Comparison of ENCODE assay signal across 8 cellular contexts in the genomic region with DNA sequence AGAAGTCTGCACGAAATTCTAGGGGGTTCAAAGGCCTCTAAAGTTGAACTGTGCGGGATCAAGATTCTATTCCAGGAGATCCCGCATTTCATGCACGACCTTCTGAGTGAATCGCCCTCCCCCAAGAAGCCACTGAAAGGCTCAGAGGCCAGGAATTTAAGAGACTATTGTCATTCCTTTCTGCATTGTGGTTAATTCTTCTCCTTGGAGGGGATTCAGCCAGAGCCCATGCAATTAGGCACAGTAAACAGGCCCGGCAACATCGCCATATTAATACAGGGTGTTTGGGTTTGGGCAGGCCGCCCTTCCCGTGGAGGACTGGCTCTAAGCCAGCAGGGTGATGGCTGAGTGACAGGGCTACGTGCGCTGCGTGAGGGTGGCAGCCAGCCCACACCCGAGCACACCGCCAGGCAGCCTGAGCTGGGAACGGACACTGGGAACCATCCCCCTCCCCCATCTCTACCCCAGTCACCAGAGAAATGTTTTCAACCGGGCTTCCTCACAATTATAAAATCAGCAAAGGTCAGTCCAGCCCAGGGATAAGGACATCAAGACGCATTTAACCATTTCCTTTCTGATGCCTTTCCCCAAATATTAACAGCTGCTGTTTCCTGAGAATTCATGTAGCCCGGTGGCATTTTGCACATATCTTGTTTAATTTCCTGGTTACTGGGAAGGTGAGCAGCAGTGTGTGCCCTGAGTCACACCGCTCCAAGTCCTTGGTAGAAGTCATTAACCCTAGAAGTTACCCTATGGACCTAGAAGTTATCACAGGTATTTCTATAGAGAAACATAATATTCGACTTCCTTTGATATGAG. TPM values are rescaled to one million over a fixed set of nuclear protein-coding genes. Genes with fewer than 3 reads are reported as not detected.
DNase-seq lines count a peak whose midpoint lies in the region; ATAC-seq and TF ChIP-seq lines count a peak whose summit lies in the region.

No MANE protein-coding gene starts in this region.

- in situ Hi-C loops in GM23248 (cut with MboI): no loop called here

- peak; percentile 53 for ATAC-seq in lung (ENCODE audit: insufficient read depth, low FRiP score)
- no peak for ATAC-seq in CD8-positive, alpha-beta T cell
- no peak for ATAC-seq in HG02763 (IDR thresholded peaks at IDR 0.05; ENCODE audit: unreplicated experiment)

- H3K27me3 Mint-ChIP-seq in chondrocyte (ENCODE audit: low read depth): no peaks in the 10 kb centered on the region
- H3K27me3 Mint-ChIP-seq in CD8-positive, alpha-beta T cell (ENCODE audit: low read depth): no peaks in the 10 kb centered on the region

- H3K4me1 ChIP-seq in GM23248 (ENCODE audit: insufficient read depth) (0 out of 2 replicates have a peak, but pooled peaks cover 4% of the 10 kb centered on the region), lung (ENCODE audit: control insufficient read depth in 2 of 2, insufficient read depth in 2 of 2, low read length in 2 of 2) (peaks cover 7 to 41% of the 10 kb centered on the region in 2 donors)
- no peaks in the 10 kb centered on the region for H3K4me1 ChIP-seq in CD8-positive, alpha-beta T cell (ENCODE audit: insufficient read depth, low read length)

- H3K4me3 ChIP-seq in GM23248 (no peak overlapping the region), lung (no peak overlapping the region)
- no peak overlapping the region for H3K4me3 ChIP-seq in CD8-positive, alpha-beta T cell (ENCODE audit: low read depth, low read length)

- no peaks in the 10 kb centered on the region for H4K20me1 ChIP-seq in GM23248 (ENCODE audit: insufficient read depth)

- H3K4me1 Mint-ChIP-seq in chondrocyte (ENCODE audit: low read depth): peaks cover 23% of the 10 kb centered on the region
- H3K4me1 Mint-ChIP-seq in CD8-positive, alpha-beta T cell (ENCODE audit: low read depth): no peaks in the 10 kb centered on the region

- H3F3A ChIP-seq in GM23248 (ENCODE audit: insufficient read depth): no peaks in the 10 kb centered on the region

- peak overlapping the region; percentile 41; the same call in 1 of the 2 replicates for H2AFZ ChIP-seq in GM23248

- no peaks in the 10 kb centered on the region for H3K9me3 Mint-ChIP-seq in chondrocyte (ENCODE audit: low read depth)
- no peaks in the 10 kb centered on the region for H3K9me3 Mint-ChIP-seq in CD8-positive, alpha-beta T cell

- H3K9me2 ChIP-seq in GM23248 (ENCODE audit: insufficient read depth): no peaks in the 10 kb centered on the region

- no peaks in the 10 kb centered on the region for H3K9me3 ChIP-seq in GM23248 (ENCODE audit: low read depth)
- H3K9me3 ChIP-seq in lung (ENCODE audit: control insufficient read depth in 2 of 2, insufficient read depth in 1 of 2, low read length in 1 of 2): no peaks in the 10 kb centered on the region
- H3K9me3 ChIP-seq in CD8-positive, alpha-beta T cell (ENCODE audit: low read length): no peaks in the 10 kb centered on the region

- H3K4me3 Mint-ChIP-seq in chondrocyte (ENCODE audit: unreplicated experiment): peak overlapping the region; percentile 55
- H3K4me3 Mint-ChIP-seq in CD8-positive, alpha-beta T cell: no peak overlapping the region

- intact Hi-C loops in CD8-positive, alpha-beta T cell (cut with DNase I, micrococcal nuclease): no loop called here

- no peaks in the 10 kb centered on the region for H3K36me3 ChIP-seq in GM23248 (ENCODE audit: low read depth)
- H3K36me3 ChIP-seq in lung (ENCODE audit: control insufficient read depth in 2 of 2, insufficient read depth in 2 of 2, low read length in 2 of 2): no peaks in the 10 kb centered on the region
- no peaks in the 10 kb centered on the region for H3K36me3 ChIP-seq in CD8-positive, alpha-beta T cell (ENCODE audit: insufficient read depth, low read length)

- 29 to 32% methylated on average over 19 to 20 of the region's 20 CpGs for WGBS in GM23248 (ENCODE audit: low coverage in 1 of 2, low lambda C conversion rate in 2 of 2, missing lambda C conversion rate in 2 of 2), 2 experiments
- 22 to 29% methylated on average over 20 of the region's 20 CpGs for WGBS in lung, 2 donors

- H3K9ac ChIP-seq in GM23248: no peak overlapping the region

- POLR2A ChIA-PET in CD8-positive, alpha-beta T cell (lab: Charles Lee): no interaction called here

- 0 out of 2 replicates have a peak, but pooled peaks cover 5% of the 10 kb centered on the region for H3K27me3 ChIP-seq in GM23248 (replicated peaks; ENCODE audit: insufficient read depth)
- H3K27me3 ChIP-seq in lung (ENCODE audit: control insufficient read depth, insufficient read depth): no peaks in the 10 kb centered on the region
- no peaks in the 10 kb centered on the region for H3K27me3 ChIP-seq in CD8-positive, alpha-beta T cell (ENCODE audit: insufficient read depth, low read length)

- no peaks in the 10 kb centered on the region for H3K79me2 ChIP-seq in GM23248 (ENCODE audit: insufficient read depth)

- TF ChIP-seq CTCF in chondrocyte (IDR thresholded peaks at IDR 0.05): no peak
- TF ChIP-seq CTCF in lung (IDR thresholded peaks at IDR 0.05; ENCODE audit: control extremely low read depth, extremely low read depth): no peak
- no peak for TF ChIP-seq CTCF in CD8-positive, alpha-beta T cell (IDR thresholded peaks at IDR 0.05)

- peak; percentile 19 for DNase-seq in GM23248
- DNase-seq in NCI-H2227 treated with DMSO at 0.1 percent for 48 hours (lab: John Stamatoyannopoulos, UW): peak; percentile 68
- DNase-seq in chondrocyte (ENCODE audit: low spot score): no peak
- DNase-seq in lung (ENCODE audit: low spot score): no peak
- DNase-seq in dedifferentiated amniotic fluid mesenchymal stem cell (ENCODE audit: extremely low spot score): no peak
- no peak for DNase-seq in CD8-positive, alpha-beta T cell
- no peak for DNase-seq in GDM1 (lab: John Stamatoyannopoulos, UW)

- peaks cover 2% of the 10 kb centered on the region for H3K36me3 Mint-ChIP-seq in chondrocyte (ENCODE audit: low read depth)
- H3K36me3 Mint-ChIP-seq in CD8-positive, alpha-beta T cell: no peaks in the 10 kb centered on the region

- CTCF ChIA-PET in CD8-positive, alpha-beta T cell (lab: Charles Lee): no interaction called here

- H3K4me2 ChIP-seq in GM23248 (ENCODE audit: unreplicated experiment): no peak overlapping the region

- H3K27ac ChIP-seq in GM23248: no peak overlapping the region
- peak overlapping the region in 1 of 2 donors; percentile 69 for H3K27ac ChIP-seq in lung (ENCODE audit: low read depth in 1 of 2, low read length in 1 of 2)
- H3K27ac ChIP-seq in CD8-positive, alpha-beta T cell (ENCODE audit: low read depth, low read length): no peak overlapping the region

- H3K27ac Mint-ChIP-seq in chondrocyte (ENCODE audit: unreplicated experiment): peak overlapping the region; percentile 57
- no peak overlapping the region for H3K27ac Mint-ChIP-seq in CD8-positive, alpha-beta T cell

RNA-seq across cellular contexts. Expression of gene EGLN3, which starts 12.5 kb away (rescaled TPM):
- 0.22 TPM in 1 of 2 replicates, not detected in the other for total RNA-seq in GM23248 (2014; rRNA removed; shearing (Covaris generic))
- polyA plus RNA-seq in GM23248 (2016; fragmentation: Nextera tagmentation; extraction: Ambion mirVana) (0.11 and 0.14 TPM in 2 replicates), lung (1 to 10 TPM; 2.6 to 3.3 TPM)
- total RNA-seq in chondrocyte (2.8 TPM in 2 of 3 replicates, not detected in the other), lung (10 to 100 TPM in 1 of 2 donors, 1 to 10 TPM in 1; 9.0 to 80.6 TPM)
- under 1 TPM; 0.61 to 0.68 TPM for total RNA-seq in CD8-positive, alpha-beta T cell

Comparison
In these comparisons a context has a peak if more than half of its experiments do, and no peak if none do; other contexts are left out.
1. DNase-seq: peak in GM23248 (single experiment) and NCI-H2227 treated with DMSO at 0.1 percent for 48 hours (single experiment); none in chondrocyte (single experiment), lung (single experiment), dedifferentiated amniotic fluid mesenchymal stem cell (single experiment), CD8-positive, alpha-beta T cell (0 of 7) and GDM1 (single experiment).